In genomic region chr1:226950875-226951274, GRCh38 we compare ENCODE assay signal across 1 cellular context.
TF ChIP-seq lines count a peak whose summit lies in the region.

No MANE protein-coding gene starts in this region.

TF ChIP-seq in GM12878, 131 proteins besides CTCF, POLR2A, EP300 and RAD21 (continued from another document):
- TF ChIP-seq, protein P1, sequence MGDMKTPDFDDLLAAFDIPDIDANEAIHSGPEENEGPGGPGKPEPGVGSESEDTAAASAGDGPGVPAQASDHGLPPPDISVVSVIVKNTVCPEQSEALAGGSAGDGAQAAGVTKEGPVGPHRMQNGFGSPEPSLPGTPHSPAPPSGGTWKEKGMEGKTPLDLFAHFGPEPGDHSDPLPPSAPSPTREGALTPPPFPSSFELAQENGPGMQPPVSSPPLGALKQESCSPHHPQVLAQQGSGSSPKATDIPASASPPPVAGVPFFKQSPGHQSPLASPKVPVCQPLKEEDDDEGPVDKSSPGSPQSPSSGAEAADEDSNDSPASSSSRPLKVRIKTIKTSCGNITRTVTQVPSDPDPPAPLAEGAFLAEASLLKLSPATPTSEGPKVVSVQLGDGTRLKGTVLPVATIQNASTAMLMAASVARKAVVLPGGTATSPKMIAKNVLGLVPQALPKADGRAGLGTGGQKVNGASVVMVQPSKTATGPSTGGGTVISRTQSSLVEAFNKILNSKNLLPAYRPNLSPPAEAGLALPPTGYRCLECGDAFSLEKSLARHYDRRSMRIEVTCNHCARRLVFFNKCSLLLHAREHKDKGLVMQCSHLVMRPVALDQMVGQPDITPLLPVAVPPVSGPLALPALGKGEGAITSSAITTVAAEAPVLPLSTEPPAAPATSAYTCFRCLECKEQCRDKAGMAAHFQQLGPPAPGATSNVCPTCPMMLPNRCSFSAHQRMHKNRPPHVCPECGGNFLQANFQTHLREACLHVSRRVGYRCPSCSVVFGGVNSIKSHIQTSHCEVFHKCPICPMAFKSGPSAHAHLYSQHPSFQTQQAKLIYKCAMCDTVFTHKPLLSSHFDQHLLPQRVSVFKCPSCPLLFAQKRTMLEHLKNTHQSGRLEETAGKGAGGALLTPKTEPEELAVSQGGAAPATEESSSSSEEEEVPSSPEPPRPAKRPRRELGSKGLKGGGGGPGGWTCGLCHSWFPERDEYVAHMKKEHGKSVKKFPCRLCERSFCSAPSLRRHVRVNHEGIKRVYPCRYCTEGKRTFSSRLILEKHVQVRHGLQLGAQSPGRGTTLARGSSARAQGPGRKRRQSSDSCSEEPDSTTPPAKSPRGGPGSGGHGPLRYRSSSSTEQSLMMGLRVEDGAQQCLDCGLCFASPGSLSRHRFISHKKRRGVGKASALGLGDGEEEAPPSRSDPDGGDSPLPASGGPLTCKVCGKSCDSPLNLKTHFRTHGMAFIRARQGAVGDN (IDR thresholded peaks at IDR 0.05), result no peak
- no peak for TF ChIP-seq CREM (IDR thresholded peaks at IDR 0.05; ENCODE audit: low read depth)
- no peak for TF ChIP-seq MTA2 (IDR thresholded peaks at IDR 0.05; ENCODE audit: low read depth)
- TF ChIP-seq, protein P2, sequence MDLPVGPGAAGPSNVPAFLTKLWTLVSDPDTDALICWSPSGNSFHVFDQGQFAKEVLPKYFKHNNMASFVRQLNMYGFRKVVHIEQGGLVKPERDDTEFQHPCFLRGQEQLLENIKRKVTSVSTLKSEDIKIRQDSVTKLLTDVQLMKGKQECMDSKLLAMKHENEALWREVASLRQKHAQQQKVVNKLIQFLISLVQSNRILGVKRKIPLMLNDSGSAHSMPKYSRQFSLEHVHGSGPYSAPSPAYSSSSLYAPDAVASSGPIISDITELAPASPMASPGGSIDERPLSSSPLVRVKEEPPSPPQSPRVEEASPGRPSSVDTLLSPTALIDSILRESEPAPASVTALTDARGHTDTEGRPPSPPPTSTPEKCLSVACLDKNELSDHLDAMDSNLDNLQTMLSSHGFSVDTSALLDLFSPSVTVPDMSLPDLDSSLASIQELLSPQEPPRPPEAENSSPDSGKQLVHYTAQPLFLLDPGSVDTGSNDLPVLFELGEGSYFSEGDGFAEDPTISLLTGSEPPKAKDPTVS (IDR thresholded peaks at IDR 0.05; ENCODE audit: low read depth, low read length), result no peak
- TF ChIP-seq MEF2B (IDR thresholded peaks at IDR 0.05; ENCODE audit: partially characterized antibody, poor library complexity, severe bottlenecking), result no peak
- TF ChIP-seq, protein P3, sequence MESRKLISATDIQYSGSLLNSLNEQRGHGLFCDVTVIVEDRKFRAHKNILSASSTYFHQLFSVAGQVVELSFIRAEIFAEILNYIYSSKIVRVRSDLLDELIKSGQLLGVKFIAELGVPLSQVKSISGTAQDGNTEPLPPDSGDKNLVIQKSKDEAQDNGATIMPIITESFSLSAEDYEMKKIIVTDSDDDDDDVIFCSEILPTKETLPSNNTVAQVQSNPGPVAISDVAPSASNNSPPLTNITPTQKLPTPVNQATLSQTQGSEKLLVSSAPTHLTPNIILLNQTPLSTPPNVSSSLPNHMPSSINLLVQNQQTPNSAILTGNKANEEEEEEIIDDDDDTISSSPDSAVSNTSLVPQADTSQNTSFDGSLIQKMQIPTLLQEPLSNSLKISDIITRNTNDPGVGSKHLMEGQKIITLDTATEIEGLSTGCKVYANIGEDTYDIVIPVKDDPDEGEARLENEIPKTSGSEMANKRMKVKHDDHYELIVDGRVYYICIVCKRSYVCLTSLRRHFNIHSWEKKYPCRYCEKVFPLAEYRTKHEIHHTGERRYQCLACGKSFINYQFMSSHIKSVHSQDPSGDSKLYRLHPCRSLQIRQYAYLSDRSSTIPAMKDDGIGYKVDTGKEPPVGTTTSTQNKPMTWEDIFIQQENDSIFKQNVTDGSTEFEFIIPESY (IDR thresholded peaks at IDR 0.05), result no peak
- no peak for TF ChIP-seq SUZ12 (IDR thresholded peaks at IDR 0.05; ENCODE audit: unreplicated experiment)
- no peak for TF ChIP-seq HDAC2 (IDR thresholded peaks at IDR 0.05)
- TF ChIP-seq CHD4 (IDR thresholded peaks at IDR 0.05), result no peak
- TF ChIP-seq YY1 (IDR thresholded peaks at IDR 0.05; ENCODE audit: low read depth, low read length), result no peak
TF ChIP-seq in GM12878: peak in this region for 0.
